In genomic region chr18:48951448-48952286, GRCh38 we compare ENCODE assay signal across 8 cellular contexts. TPM values are rescaled to one million over a fixed set of nuclear protein-coding genes. Genes with fewer than 3 reads are reported as not detected.
A peak's percentile ranks its signal among the peaks of the same experiment; 100 is the strongest.
DNase-seq lines count a peak whose midpoint lies in the region; ATAC-seq and TF ChIP-seq lines count a peak whose summit lies in the region.

No MANE protein-coding gene starts in this region.

- H2BK120ac ChIP-seq in neuronal stem cell (ENCODE audit: low read depth, low read length): no peak overlapping the region

- peak overlapping the region; percentile 98 for H3K18ac ChIP-seq in neuronal stem cell (ENCODE audit: low read length)

- peak; percentile 12 for TF ChIP-seq CTCF in thoracic aorta (IDR thresholded peaks at IDR 0.05)

- DNase-seq in H4 (ENCODE audit: low spot score): peak; percentile 84
- DNase-seq in M059J (ENCODE audit: low read depth): peak; percentile 91
- peak; percentile 79 for DNase-seq in SIG-M5 treated with dmso at 0.1 percent for 504 hours (lab: John Stamatoyannopoulos, UW; ENCODE audit: unreplicated experiment)
- peak; percentile 79 for DNase-seq in activated naive CD4-positive, alpha-beta T cell treated with Interleukin-2 at 50 U/mL for 16 hours
- peak; percentile 74 for DNase-seq in foreskin melanocyte
- DNase-seq in neuronal stem cell (ENCODE audit: low spot score): peak; percentile 84
- no peak for DNase-seq in thoracic aorta (ENCODE audit: low spot score)

- no peak overlapping the region for H4K91ac ChIP-seq in neuronal stem cell (ENCODE audit: low read depth, low read length, poor library complexity)

- H3K4me1 ChIP-seq in ES-I3 (ENCODE audit: insufficient read depth, low read length): peaks cover 43% of the 10 kb centered on the region
- H3K4me1 ChIP-seq in neuronal stem cell (ENCODE audit: control insufficient read depth in 2 of 2, insufficient read depth in 1 of 2, low read depth in 1 of 2, low read length in 2 of 2): peaks cover 20 to 27% of the 10 kb centered on the region in 2 donors
- peaks cover 23 to 45% of the 10 kb centered on the region in 2 donors for H3K4me1 ChIP-seq in thoracic aorta (ENCODE audit: control insufficient read depth in 1 of 2, low read depth in 2 of 2)

- H3K4me2 ChIP-seq in neuronal stem cell (ENCODE audit: insufficient read depth, low read length, poor library complexity, severe bottlenecking): peak overlapping the region; percentile 90

- no CpG with 5 or more reads among the region's 106 CpGs for WGBS in neuronal stem cell (ENCODE audit: extremely low coverage in 2 of 2, insufficient read length in 2 of 2, insufficient replicate concordance in 1 of 2), 2 donors

- peaks cover 2% of the 10 kb centered on the region for H3K79me1 ChIP-seq in neuronal stem cell (ENCODE audit: low read depth, low read length)

- H3K14ac ChIP-seq in neuronal stem cell (ENCODE audit: low read length): peak overlapping the region; percentile 94

- H3K4ac ChIP-seq in neuronal stem cell (ENCODE audit: low read length): no peak overlapping the region

- no peak overlapping the region for H2BK12ac ChIP-seq in neuronal stem cell (ENCODE audit: low read length)

- H2AK5ac ChIP-seq in neuronal stem cell (ENCODE audit: low read depth, low read length): no peak overlapping the region

- no peak overlapping the region for H4K8ac ChIP-seq in neuronal stem cell (ENCODE audit: low read depth, low read length)

- H3K4me3 ChIP-seq in neuronal stem cell (ENCODE audit: low read length in 2 of 2) (peak overlapping the region; percentile 66 to 76), thoracic aorta (peak overlapping the region; percentile 96)

- H3K9me3 ChIP-seq in ES-I3 (ENCODE audit: control insufficient read depth, insufficient read depth, low read length) (no peaks in the 10 kb centered on the region; the same call in 1 of the 2 replicates), neuronal stem cell (replicated peaks in 1 of 2; ENCODE audit: control insufficient read depth in 2 of 2, insufficient read depth in 1 of 2, low read depth in 1 of 2, low read length in 2 of 2) (no peaks in the 10 kb centered on the region), thoracic aorta (no peaks in the 10 kb centered on the region)

- H2AFZ ChIP-seq in neuronal stem cell (ENCODE audit: low read length): peak overlapping the region; percentile 98

- H3K36me3 ChIP-seq in ES-I3 (ENCODE audit: insufficient read depth, low read length) (no peaks in the 10 kb centered on the region), neuronal stem cell (replicated peaks in 1 of 2; ENCODE audit: control insufficient read depth in 2 of 2, insufficient read depth in 2 of 2, low read length in 2 of 2) (no peaks in the 10 kb centered on the region), thoracic aorta (peaks cover 4% of the 10 kb centered on the region)

- H3K23ac ChIP-seq in neuronal stem cell (ENCODE audit: low read depth, low read length, poor library complexity): peak overlapping the region; percentile 98

- H3K27me3 ChIP-seq in neuronal stem cell (ENCODE audit: control insufficient read depth in 3 of 3, insufficient read depth in 3 of 3, low read depth in 1 of 3, low read length in 3 of 3) (peaks cover 0 to 42% (median 18%) of the 10 kb centered on the region in 3 experiments), thoracic aorta (replicated peaks; ENCODE audit: insufficient read depth) (no peaks in the 10 kb centered on the region)

- peak overlapping the region; percentile 63 for H2BK15ac ChIP-seq in neuronal stem cell (ENCODE audit: low read length)

- peak; percentile 48 for ATAC-seq in thoracic aorta (ENCODE audit: insufficient number of reproducible peaks, low FRiP score, low read depth)

- H3K27ac ChIP-seq in neuronal stem cell (replicated peaks; ENCODE audit: low read length): peak overlapping the region; percentile 97
- H3K27ac ChIP-seq in thoracic aorta: peak overlapping the region; percentile 99 to 100

- H3K9ac ChIP-seq in ES-I3 (ENCODE audit: low read depth, low read length) (peak overlapping the region; percentile 95), neuronal stem cell (ENCODE audit: low read depth, low read length, poor library complexity) (peak overlapping the region; percentile 92)

- peak overlapping the region; percentile 91 for H2BK5ac ChIP-seq in neuronal stem cell (ENCODE audit: low read length)

RNA-seq across cellular contexts. Expression of gene SMAD7, which starts 0.9 kb away (rescaled TPM):
- 6.9 and 10.1 TPM in 2 replicates for total RNA-seq in H4 (2014; rRNA removed; shearing (Covaris generic))
- total RNA-seq in M059J (2014; rRNA removed; shearing (Covaris generic)): 12.6 and 19.3 TPM in 2 replicates
- polyA plus RNA-seq in neuronal stem cell (2013, experiment 1 of 2): 0.57 TPM
- 0.79 TPM for polyA plus RNA-seq in neuronal stem cell (2013, experiment 2 of 2)
- total RNA-seq in thoracic aorta: 100 to 1,000 TPM in 1 of 2 donors, 10 to 100 TPM in 1; 80.8 to 107 TPM
